Comparison of ENCODE assay signal across 10 cellular contexts in genomic region chr6:37515712-37516075, GRCh38. TPM values are rescaled to one million over a fixed set of nuclear protein-coding genes. Genes with fewer than 3 reads are reported as not detected.
DNase-seq lines count a peak whose midpoint lies in the region; ATAC-seq, FAIRE-seq and TF ChIP-seq lines count a peak whose summit lies in the region.
"Had no signal": no experiment of that assay in that cellular context is flagged by ENCODE, and none has a peak within 500 bp of the region (broad histone marks: within the 10 kb centered on the region; RNA-seq: fewer than 3 reads in every experiment).

No MANE protein-coding gene starts in this region.

- H3K4me1 ChIP-seq in Peyer's patch (peaks cover 4 to 20% (median 10%) of the 10 kb centered on the region in 4 donors), endodermal cell (ENCODE audit: control insufficient read depth, insufficient read depth, low read length) (peaks cover 9% of the 10 kb centered on the region), kidney (ENCODE audit: control insufficient read depth in 1 of 2, insufficient read depth in 1 of 2, low read depth in 1 of 2, low read length in 2 of 2) (peaks cover 0 to 8% of the 10 kb centered on the region in 2 donors), gastrocnemius medialis (no peaks in the 10 kb centered on the region)

- peak overlapping the region; percentile 63 to 84 (median 71) for H3K27ac ChIP-seq in Peyer's patch
- H3K27ac ChIP-seq in endodermal cell (ENCODE audit: low read depth, low read length), result peak overlapping the region; percentile 85
- H3K27ac ChIP-seq in kidney (ENCODE audit: low read depth in 2 of 2, low read length in 2 of 2), result peak overlapping the region in 1 of 2 donors; percentile 51
- no peak overlapping the region for H3K27ac ChIP-seq in gastrocnemius medialis
- H3K27ac ChIP-seq: vagina had no signal

- ATAC-seq in stimulated activated naive CD8-positive, alpha-beta T cell treated with anti-CD3 and anti-CD28 coated beads, Interleukin-15, amount 100 ng/mL, for 72 hours, result no peak
- no peak for ATAC-seq in gastrocnemius medialis

- FAIRE-seq in kidney (lab: Jason Lieb, UNC), result no peak

- H3K27me3 Mint-ChIP-seq in activated CD4-positive, alpha-beta T cell treated with anti-CD3 and anti-CD28 coated beads, Interleukin-2, amount 10 ng/mL, durations not matched to agents 24 days and 14 days, result no peaks in the 10 kb centered on the region
- H3K27me3 Mint-ChIP-seq in endodermal cell (ENCODE audit: insufficient read depth), result peaks cover 41% of the 10 kb centered on the region
- H3K27me3 Mint-ChIP-seq in stimulated activated naive CD8-positive, alpha-beta T cell treated with anti-CD3 and anti-CD28 coated beads, Interleukin-15, amount 100 ng/mL, for 72 hours, result no peaks in the 10 kb centered on the region

- H3K27me3 ChIP-seq in Peyer's patch (no peaks in the 10 kb centered on the region), endodermal cell (ENCODE audit: control insufficient read depth, insufficient read depth, low read length, poor library complexity, severe bottlenecking) (peaks cover 19% of the 10 kb centered on the region), gastrocnemius medialis (peaks cover 8 to 29% (median 19%) of the 10 kb centered on the region in 3 donors)
- H3K27me3 ChIP-seq: vagina had no signal

- H3K9me3 Mint-ChIP-seq in activated CD4-positive, alpha-beta T cell treated with anti-CD3 and anti-CD28 coated beads, Interleukin-2, amount 10 ng/mL, durations not matched to agents 24 days and 14 days, result no peaks in the 10 kb centered on the region
- H3K9me3 Mint-ChIP-seq in endodermal cell, result no peaks in the 10 kb centered on the region
- no peaks in the 10 kb centered on the region for H3K9me3 Mint-ChIP-seq in stimulated activated naive CD8-positive, alpha-beta T cell treated with anti-CD3 and anti-CD28 coated beads, Interleukin-15, amount 100 ng/mL, for 72 hours

- in situ Hi-C loops in gastrocnemius medialis (cut with MboI; ENCODE audit: low sequenced_read_pairs in 4 of 4), result no loop called here

- no peak for TF ChIP-seq POLR2A in Peyer's patch (IDR thresholded peaks at IDR 0.05)
- TF ChIP-seq POLR2A in gastrocnemius medialis (IDR thresholded peaks at IDR 0.05), result no peak

- peak overlapping the region in 1 of 4 donors; percentile 31 for H3K4me3 ChIP-seq in Peyer's patch
- no peak overlapping the region for H3K4me3 ChIP-seq in endodermal cell (ENCODE audit: low read length)
- no peak overlapping the region for H3K4me3 ChIP-seq in kidney (ENCODE audit: low read length in 2 of 2)
- no peak overlapping the region for H3K4me3 ChIP-seq in gastrocnemius medialis
- H3K4me3 ChIP-seq: vagina had no signal

- peaks cover 2% of the 10 kb centered on the region for H3K36me3 Mint-ChIP-seq in activated CD4-positive, alpha-beta T cell treated with anti-CD3 and anti-CD28 coated beads, Interleukin-2, amount 10 ng/mL, durations not matched to agents 24 days and 14 days (ENCODE audit: low read depth)
- H3K36me3 Mint-ChIP-seq in endodermal cell (ENCODE audit: low read depth), result no peaks in the 10 kb centered on the region

- H3K27ac Mint-ChIP-seq in activated CD4-positive, alpha-beta T cell treated with anti-CD3 and anti-CD28 coated beads, Interleukin-2, amount 10 ng/mL, durations not matched to agents 24 days and 14 days, result peak overlapping the region; percentile 97
- no peak overlapping the region for H3K27ac Mint-ChIP-seq in endodermal cell
- H3K27ac Mint-ChIP-seq in stimulated activated naive CD8-positive, alpha-beta T cell treated with anti-CD3 and anti-CD28 coated beads, Interleukin-15, amount 100 ng/mL, for 72 hours, result peak overlapping the region; percentile 99

- DNase-seq in activated CD4-positive, alpha-beta T cell treated with anti-CD3 and anti-CD28 coated beads, Interleukin-2, amount 10 ng/mL, durations not matched to agents 24 days and 14 days, result no peak
- no peak for DNase-seq in activated CD4-positive, alpha-beta T cell treated with anti-CD3 and anti-CD28 coated beads, Interleukin-2, amount 50 U/mL, for 4 hours
- DNase-seq in Peyer's patch, result no peak
- DNase-seq in endodermal cell, result no peak
- peak in 1 of 2 donors; percentile 30 for DNase-seq in stimulated activated naive CD8-positive, alpha-beta T cell treated with anti-CD3 and anti-CD28 coated beads, Interleukin-15, amount 100 ng/mL, for 72 hours
- no peak for DNase-seq in GDM1 (lab: John Stamatoyannopoulos, UW)
- DNase-seq in kidney, result no peak
- no peak for DNase-seq in gastrocnemius medialis
- DNase-seq: stimulated activated CD4-positive, alpha-beta T cell treated with anti-CD3 and anti-CD28 coated beads, Interleukin-4, amount 100 ng/mL, for 1 hour had no signal

- WGBS in endodermal cell (ENCODE audit: insufficient coverage in 1 of 2, insufficient read length in 1 of 2), 2 experiments, result 90 to 97% methylated on average over 5 to 9 of the region's 9 CpGs

- H3K4me1 Mint-ChIP-seq in activated CD4-positive, alpha-beta T cell treated with anti-CD3 and anti-CD28 coated beads, Interleukin-2, amount 10 ng/mL, durations not matched to agents 24 days and 14 days, result peaks cover 61% of the 10 kb centered on the region
- peaks cover 22% of the 10 kb centered on the region for H3K4me1 Mint-ChIP-seq in endodermal cell
- peaks cover 94% of the 10 kb centered on the region for H3K4me1 Mint-ChIP-seq in stimulated activated naive CD8-positive, alpha-beta T cell treated with anti-CD3 and anti-CD28 coated beads, Interleukin-15, amount 100 ng/mL, for 72 hours

- no peak for TF ChIP-seq CTCF in Peyer's patch (IDR thresholded peaks at IDR 0.05)
- no peak for TF ChIP-seq CTCF in endodermal cell (conservative IDR thresholded peaks at IDR 0.05)
- no peak for TF ChIP-seq CTCF in kidney (IDR thresholded peaks at IDR 0.05; ENCODE audit: borderline replicate concordance, extremely low read depth, insufficient read depth)
- no peak for TF ChIP-seq CTCF in gastrocnemius medialis (IDR thresholded peaks at IDR 0.05 in 4 of 5, conservative IDR thresholded peaks at IDR 0.05 in 1 of 5)

- intact Hi-C loops in activated CD4-positive, alpha-beta T cell treated with anti-CD3 and anti-CD28 coated beads, Interleukin-2, amount 10 ng/mL, durations not matched to agents 24 days and 14 days (cut with micrococcal nuclease), result loop anchor here (1.0 to 10.0 kb wide), 3 partner anchors 38 to 261 kb away; partner anchors contain the start of genes CMTR1, TBC1D22B and TMEM217
- intact Hi-C loops in kidney (cut with DNase I) (no loop called here), gastrocnemius medialis (cut with DNase I; ENCODE audit: low total_unique reads) (no loop called here)

- no peaks in the 10 kb centered on the region for H3K36me3 ChIP-seq in Peyer's patch
- no peaks in the 10 kb centered on the region for H3K36me3 ChIP-seq in endodermal cell (ENCODE audit: control insufficient read depth, insufficient read depth, low read length)
- no peaks in the 10 kb centered on the region for H3K36me3 ChIP-seq in kidney (ENCODE audit: control insufficient read depth in 1 of 2, insufficient read depth in 2 of 2, low read length in 2 of 2)
- no peaks in the 10 kb centered on the region for H3K36me3 ChIP-seq in gastrocnemius medialis
- H3K36me3 ChIP-seq: vagina had no signal

- H3K4me3 Mint-ChIP-seq in activated CD4-positive, alpha-beta T cell treated with anti-CD3 and anti-CD28 coated beads, Interleukin-2, amount 10 ng/mL, durations not matched to agents 24 days and 14 days, result peak overlapping the region; percentile 76
- H3K4me3 Mint-ChIP-seq in endodermal cell, result no peak overlapping the region
- peak overlapping the region; percentile 93 for H3K4me3 Mint-ChIP-seq in stimulated activated naive CD8-positive, alpha-beta T cell treated with anti-CD3 and anti-CD28 coated beads, Interleukin-15, amount 100 ng/mL, for 72 hours

- H3K9me3 ChIP-seq in Peyer's patch (no peaks in the 10 kb centered on the region), endodermal cell (ENCODE audit: control insufficient read depth, low read length) (no peaks in the 10 kb centered on the region), kidney (ENCODE audit: control insufficient read depth in 1 of 2, low read length in 2 of 2) (no peaks in the 10 kb centered on the region), gastrocnemius medialis (no peaks in the 10 kb centered on the region)
- H3K9me3 ChIP-seq: vagina had no signal

- H3K9ac ChIP-seq in endodermal cell (ENCODE audit: extremely low read depth, low read length, poor library complexity, severe bottlenecking), result no peak overlapping the region
- H3K9ac ChIP-seq in kidney (ENCODE audit: low read length in 2 of 2), result no peak overlapping the region

RNA-seq across cellular contexts. Expression of gene CCDC167, which starts 16.0 kb away (rescaled TPM):
- total RNA-seq in activated CD4-positive, alpha-beta T cell treated with anti-CD3 and anti-CD28 coated beads, Interleukin-2, amount 10 ng/mL, durations not matched to agents 24 days and 14 days, result 59.1 and 62.4 TPM in 2 replicates
- total RNA-seq in Peyer's patch, result 10 to 100 TPM in 3 of 4 donors, 1 to 10 TPM in 1; 8.0 to 28.1 (median 19.3) TPM
- 10 to 100 TPM; 60.4 to 66.1 TPM for total RNA-seq in endodermal cell
- 65.2 TPM for polyA plus RNA-seq in endodermal cell (2013, experiment 1 of 2)
- polyA plus RNA-seq in endodermal cell (2013, experiment 2 of 2), result 71.0 TPM
- 15.7 TPM for total RNA-seq in kidney
- 63.5 TPM for polyA plus RNA-seq in kidney (ENCODE audit: insufficient read depth, low read depth, low replicate concordance)
- total RNA-seq in gastrocnemius medialis, result 10 to 100 TPM; 23.4 to 35.0 (median 30.8) TPM

Comparison
In these comparisons a context has a peak if more than half of its experiments do, and no peak if none do; other contexts are left out.
1. H3K27ac ChIP-seq: peak in Peyer's patch (4 of 4) and endodermal cell (single experiment); none in gastrocnemius medialis (0 of 4).